Comparison of ENCODE assay signal across 13 cellular contexts in the genomic region with DNA sequence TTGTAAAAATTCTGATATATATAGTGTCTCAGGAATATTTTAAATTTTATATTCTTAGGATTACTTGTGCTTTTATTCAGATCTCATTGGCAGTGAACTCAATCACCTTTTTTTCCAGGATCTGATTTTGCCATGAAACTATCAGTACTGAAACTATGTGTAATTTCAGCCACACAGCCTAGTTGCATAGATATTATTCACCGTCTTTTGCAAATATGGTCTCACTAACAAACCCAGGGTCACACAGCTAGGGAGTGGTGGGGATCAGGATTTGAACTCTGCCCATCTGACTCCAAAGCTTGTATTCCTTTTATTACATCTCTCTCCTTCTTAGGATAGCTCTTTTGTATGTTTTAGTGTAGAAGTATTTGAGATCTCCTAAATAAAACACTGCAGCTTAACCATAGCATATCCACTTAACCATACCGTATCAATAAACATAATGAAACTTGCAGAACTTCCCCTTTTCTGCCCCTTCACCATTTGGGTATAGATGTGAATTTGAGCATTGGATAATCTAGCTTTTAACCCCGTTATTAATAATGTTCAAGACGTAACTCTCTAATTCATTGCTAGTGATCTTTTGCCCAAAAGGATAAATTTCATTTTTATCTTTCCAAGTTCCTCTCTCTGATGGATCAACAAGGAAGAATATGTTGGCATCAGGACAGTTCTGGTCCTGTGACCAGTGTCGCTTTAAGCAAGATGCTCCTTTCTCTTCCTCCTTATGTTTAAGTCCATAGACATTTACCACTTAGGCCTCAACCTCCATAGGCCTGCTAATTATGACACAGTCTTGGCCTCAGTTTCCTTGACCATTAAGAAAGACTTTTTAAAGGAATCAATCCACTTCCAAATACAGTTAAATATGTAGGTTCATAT.
DNase-seq lines count a peak whose midpoint lies in the region; ATAC-seq, FAIRE-seq and TF ChIP-seq lines count a peak whose summit lies in the region.
"Had no signal": no experiment of that assay in that cellular context is flagged by ENCODE, and none has a peak within 500 bp of the region (broad histone marks: within the 10 kb centered on the region; RNA-seq: fewer than 3 reads in every experiment).

No MANE protein-coding gene starts in this region.

- H3K27me3 ChIP-seq in BLaER1 treated with 17β-estradiol and CSF1 and Interleukin-3, amounts not matched to agents 10 nM and 100 nM = no peaks in the 10 kb centered on the region
- H3K27me3 ChIP-seq: colonic mucosa had no signal

- CTCF ChIA-PET in WTC11 (lab: Charles Lee) = no interaction called here

- H3K4me3 ChIP-seq in BLaER1 treated with 17β-estradiol and CSF1 and Interleukin-3, amounts not matched to agents 10 nM and 100 nM = no peak overlapping the region
- H3K4me3 ChIP-seq: colonic mucosa, mucosa of descending colon had no signal

- H3K9ac ChIP-seq in BLaER1 treated with 17β-estradiol and CSF1 and Interleukin-3, amounts not matched to agents 10 nM and 100 nM = peak overlapping the region in 4 of 11 experiments; percentile 13 to 65 (median 38); a peak in 7 of 22 replicates

- peaks cover 0 to 87% (median 38%) of the 10 kb centered on the region in 11 experiments; a peak in 15 of 22 replicates for H4K20me1 ChIP-seq in BLaER1 treated with 17β-estradiol and CSF1 and Interleukin-3, amounts not matched to agents 10 nM and 100 nM

- H3K27ac ChIP-seq in BLaER1 treated with 17β-estradiol and CSF1 and Interleukin-3, amounts not matched to agents 10 nM and 100 nM = peak overlapping the region; percentile 2 to 81 (median 66); a peak in 18 of 22 replicates
- H3K27ac ChIP-seq: C4-2B, colonic mucosa had no signal

- H3K4me1 Mint-ChIP-seq in WTC11 = peaks cover 64% of the 10 kb centered on the region
- H3K4me1 Mint-ChIP-seq in activated CD4-positive, alpha-beta T cell treated with anti-CD3 and anti-CD28 coated beads, Interleukin-2, amount 10 ng/mL, durations not matched to agents 24 days and 14 days = peaks cover 33% of the 10 kb centered on the region

- H3K9me3 ChIP-seq in BLaER1 treated with 17β-estradiol and CSF1 and Interleukin-3, amounts not matched to agents 10 nM and 100 nM (replicated peaks in 1 of 11) = peaks cover 0 to 3% (median 2%) of the 10 kb centered on the region in 11 experiments; a peak in 6 of 22 replicates
- H3K9me3 ChIP-seq: colonic mucosa, mucosa of descending colon had no signal

- no peaks in the 10 kb centered on the region for H3K36me3 Mint-ChIP-seq in WTC11
- no peaks in the 10 kb centered on the region for H3K36me3 Mint-ChIP-seq in activated CD4-positive, alpha-beta T cell treated with anti-CD3 and anti-CD28 coated beads, Interleukin-2, amount 10 ng/mL, durations not matched to agents 24 days and 14 days (ENCODE audit: low read depth)

- H3K27me3 Mint-ChIP-seq in WTC11 (ENCODE audit: low read depth) = no peaks in the 10 kb centered on the region
- no peaks in the 10 kb centered on the region for H3K27me3 Mint-ChIP-seq in activated CD4-positive, alpha-beta T cell treated with anti-CD3 and anti-CD28 coated beads, Interleukin-2, amount 10 ng/mL, durations not matched to agents 24 days and 14 days

- no peaks in the 10 kb centered on the region for H3K36me3 ChIP-seq in BLaER1 treated with 17β-estradiol and CSF1 and Interleukin-3, amounts not matched to agents 10 nM and 100 nM
- H3K36me3 ChIP-seq: colonic mucosa had no signal

- peak overlapping the region; percentile 53 to 87 (median 81); a peak in 20 of 22 replicates for H3K4me2 ChIP-seq in BLaER1 treated with 17β-estradiol and CSF1 and Interleukin-3, amounts not matched to agents 10 nM and 100 nM

- FAIRE-seq in urothelium cell line (lab: Jason Lieb, UNC) = no peak

- POLR2A ChIA-PET in WTC11 (lab: Charles Lee) = no interaction called here

- intact Hi-C loops in activated CD4-positive, alpha-beta T cell treated with anti-CD3 and anti-CD28 coated beads, Interleukin-2, amount 10 ng/mL, durations not matched to agents 24 days and 14 days (cut with micrococcal nuclease) = loop anchor here (5.0 kb wide), 2 partner anchors 270 to 305 kb away; no protein-coding TSS in a partner anchor
- intact Hi-C loops in posterior vena cava (cut with DNase I) = loop anchor here in 1 of 2 donors (10.0 kb wide), 1 partner anchor 303 kb away; no protein-coding TSS in a partner anchor

- peaks cover 43 to 81% (median 62%) of the 10 kb centered on the region in 10 experiments for H3K4me1 ChIP-seq in BLaER1 treated with 17β-estradiol and CSF1 and Interleukin-3, amounts not matched to agents 10 nM and 100 nM

- H3K27ac Mint-ChIP-seq in WTC11 = peak overlapping the region; percentile 62; the same call in 1 of the 2 replicates
- H3K27ac Mint-ChIP-seq in activated CD4-positive, alpha-beta T cell treated with anti-CD3 and anti-CD28 coated beads, Interleukin-2, amount 10 ng/mL, durations not matched to agents 24 days and 14 days = no peak overlapping the region

- no peaks in the 10 kb centered on the region for H3K9me3 Mint-ChIP-seq in WTC11
- H3K9me3 Mint-ChIP-seq in activated CD4-positive, alpha-beta T cell treated with anti-CD3 and anti-CD28 coated beads, Interleukin-2, amount 10 ng/mL, durations not matched to agents 24 days and 14 days = no peaks in the 10 kb centered on the region

- DNase-seq in WTC11 (ENCODE audit: low spot score) = no peak
- no peak for DNase-seq in iPS-NIHi11 (ENCODE audit: low spot score)
- no peak for DNase-seq in urothelium cell line (ENCODE audit: low spot score)
- DNase-seq in activated CD4-positive, alpha-beta T cell treated with anti-CD3 and anti-CD28 coated beads, Interleukin-2, amount 10 ng/mL, durations not matched to agents 24 days and 14 days = no peak
- no peak for DNase-seq in posterior vena cava (ENCODE audit: low spot score)
- DNase-seq: activated gamma-delta T cell, colonic mucosa, T-helper 9 cell had no signal

- TF ChIP-seq CTCF in WTC11 (IDR thresholded peaks at IDR 0.05) = no peak

- ATAC-seq in GM19043 (IDR thresholded peaks at IDR 0.05; ENCODE audit: low read depth, unreplicated experiment) (peak; percentile 42), HG03045 (IDR thresholded peaks at IDR 0.05; ENCODE audit: unreplicated experiment) (peak; percentile 43), WTC11 (no peak)
- ATAC-seq: mucosa of descending colon had no signal

- H3K4me3 Mint-ChIP-seq in WTC11 = no peak overlapping the region
- H3K4me3 Mint-ChIP-seq in activated CD4-positive, alpha-beta T cell treated with anti-CD3 and anti-CD28 coated beads, Interleukin-2, amount 10 ng/mL, durations not matched to agents 24 days and 14 days = no peak overlapping the region

TF ChIP-seq in WTC11, 78 proteins besides CTCF, POLR2A, EP300 and RAD21 (continues in another document):
- TF ChIP-seq, protein P1, sequence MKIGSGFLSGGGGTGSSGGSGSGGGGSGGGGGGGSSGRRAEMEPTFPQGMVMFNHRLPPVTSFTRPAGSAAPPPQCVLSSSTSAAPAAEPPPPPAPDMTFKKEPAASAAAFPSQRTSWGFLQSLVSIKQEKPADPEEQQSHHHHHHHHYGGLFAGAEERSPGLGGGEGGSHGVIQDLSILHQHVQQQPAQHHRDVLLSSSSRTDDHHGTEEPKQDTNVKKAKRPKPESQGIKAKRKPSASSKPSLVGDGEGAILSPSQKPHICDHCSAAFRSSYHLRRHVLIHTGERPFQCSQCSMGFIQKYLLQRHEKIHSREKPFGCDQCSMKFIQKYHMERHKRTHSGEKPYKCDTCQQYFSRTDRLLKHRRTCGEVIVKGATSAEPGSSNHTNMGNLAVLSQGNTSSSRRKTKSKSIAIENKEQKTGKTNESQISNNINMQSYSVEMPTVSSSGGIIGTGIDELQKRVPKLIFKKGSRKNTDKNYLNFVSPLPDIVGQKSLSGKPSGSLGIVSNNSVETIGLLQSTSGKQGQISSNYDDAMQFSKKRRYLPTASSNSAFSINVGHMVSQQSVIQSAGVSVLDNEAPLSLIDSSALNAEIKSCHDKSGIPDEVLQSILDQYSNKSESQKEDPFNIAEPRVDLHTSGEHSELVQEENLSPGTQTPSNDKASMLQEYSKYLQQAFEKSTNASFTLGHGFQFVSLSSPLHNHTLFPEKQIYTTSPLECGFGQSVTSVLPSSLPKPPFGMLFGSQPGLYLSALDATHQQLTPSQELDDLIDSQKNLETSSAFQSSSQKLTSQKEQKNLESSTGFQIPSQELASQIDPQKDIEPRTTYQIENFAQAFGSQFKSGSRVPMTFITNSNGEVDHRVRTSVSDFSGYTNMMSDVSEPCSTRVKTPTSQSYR (CRISPR knock-in tag; IDR thresholded peaks at IDR 0.05) = no peak
- TF ChIP-seq ZNF396 (CRISPR knock-in tag; IDR thresholded peaks at IDR 0.05; ENCODE audit: borderline replicate concordance) = no peak
- TF ChIP-seq GRHL2 (CRISPR knock-in tag; IDR thresholded peaks at IDR 0.05; ENCODE audit: insufficient replicate concordance, severe bottlenecking) = no peak
- TF ChIP-seq ELF4 (CRISPR knock-in tag; IDR thresholded peaks at IDR 0.05; ENCODE audit: low read depth) = no peak
- no peak for TF ChIP-seq ZNF423 (CRISPR knock-in tag; IDR thresholded peaks at IDR 0.05)
- TF ChIP-seq ARID4B (CRISPR knock-in tag; IDR thresholded peaks at IDR 0.05; ENCODE audit: borderline replicate concordance) = no peak
